In genomic region chr12:44889162-44889561, GRCh38 we compare ENCODE assay signal across 19 cellular contexts. TPM values are rescaled to one million over a fixed set of nuclear protein-coding genes. Genes with fewer than 3 reads are reported as not detected.
"Had no signal": no experiment of that assay in that cellular context is flagged by ENCODE, and none has a peak within 500 bp of the region (broad histone marks: within the 10 kb centered on the region; RNA-seq: fewer than 3 reads in every experiment).

No MANE protein-coding gene starts in this region.

- H3K9me3 ChIP-seq: ascending aorta, gastrocnemius medialis, heart left ventricle, prostate gland, tibial nerve had no signal

- DNase-seq: activated CD4-positive, alpha-beta T cell treated with anti-CD3 and anti-CD28 coated beads, Interleukin-2, amount 10 ng/mL, durations not matched to agents 7 days and 5 days; activated CD8-positive, alpha-beta memory T cell treated with anti-CD3 and anti-CD28 coated beads, Interleukin-2, amount 50 U/mL, for 4 hours; activated effector memory CD4-positive, alpha-beta T cell treated with Interleukin-2 at 50 U/mL for 16 hours; activated naive CD4-positive, alpha-beta T cell treated with anti-CD3 and anti-CD28 coated beads, Interleukin-2, amount 10 ng/mL, durations not matched to agents 7 days and 5 days; activated naive CD8-positive, alpha-beta T cell treated with anti-CD3 and anti-CD28 coated beads, Interleukin-2, amount 50 U/mL, for 24 hours; activated T-cell treated with anti-CD3 and anti-CD28 coated beads, Interleukin-2, amount 50 U/mL, for 4 hours; cortex of kidney; gastrocnemius medialis; heart left ventricle; kidney glomerular epithelial cell; left ventricle myocardium superior; naive thymus-derived CD4-positive, alpha-beta T cell; right cardiac atrium; T-helper 2 cell had no signal

- H3K27me3 ChIP-seq: ascending aorta, gastrocnemius medialis, heart left ventricle, neural progenitor cell, tibial nerve had no signal

- H3K27ac ChIP-seq: ascending aorta, gastrocnemius medialis, heart left ventricle, neural progenitor cell, prostate gland, tibial nerve had no signal

- H3K4me1 ChIP-seq: ascending aorta, gastrocnemius medialis, heart left ventricle, neural progenitor cell, prostate gland, tibial nerve had no signal

- H3K4me2 ChIP-seq: neural progenitor cell had no signal

- H3K36me3 ChIP-seq: ascending aorta, gastrocnemius medialis, heart left ventricle, neural progenitor cell, prostate gland, tibial nerve had no signal

- H3K4me3 ChIP-seq: ascending aorta, gastrocnemius medialis, heart left ventricle, neural progenitor cell, prostate gland, tibial nerve had no signal

- H3K9ac ChIP-seq: neural progenitor cell had no signal

RNA-seq across cellular contexts. Expression of gene NELL2, which starts 13.0 kb away (rescaled TPM):
- total RNA-seq: ascending aorta, osteocyte had no signal
